27 cellular contexts compared by ENCODE assay signal in genomic region chr2:191015229-191015628, GRCh38. TPM values are rescaled to one million over a fixed set of nuclear protein-coding genes. Genes with fewer than 3 reads are reported as not detected.
A peak's percentile ranks its signal among the peaks of the same experiment; 100 is the strongest.
DNase-seq lines count a peak whose midpoint lies in the region; ATAC-seq, FAIRE-seq and TF ChIP-seq lines count a peak whose summit lies in the region.
"Had no signal": no experiment of that assay in that cellular context is flagged by ENCODE, and none has a peak within 500 bp of the region (broad histone marks: within the 10 kb centered on the region; RNA-seq: fewer than 3 reads in every experiment).

No MANE protein-coding gene starts in this region.

- no peaks in the 10 kb centered on the region for H3K9me3 ChIP-seq in CD8-positive, alpha-beta T cell (ENCODE audit: low read length)
- H3K9me3 ChIP-seq in hepatocyte (ENCODE audit: low read depth) (no peaks in the 10 kb centered on the region), transverse colon (no peaks in the 10 kb centered on the region)
- H3K9me3 ChIP-seq: esophagus muscularis mucosa, HAP-1, prostate gland, sigmoid colon, thyroid gland had no signal

- no peaks in the 10 kb centered on the region for H3K9me3 Mint-ChIP-seq in CD8-positive, alpha-beta T cell
- H3K9me3 Mint-ChIP-seq: neural progenitor cell had no signal

- H4K20me1 ChIP-seq in KMS-11 (ENCODE audit: insufficient read depth) (no peaks in the 10 kb centered on the region), hepatocyte (ENCODE audit: insufficient read depth, poor library complexity, severe bottlenecking) (peaks cover 4% of the 10 kb centered on the region)

- peaks cover 37% of the 10 kb centered on the region for H3K4me1 Mint-ChIP-seq in CD8-positive, alpha-beta T cell (ENCODE audit: low read depth)
- H3K4me1 Mint-ChIP-seq: neural progenitor cell had no signal

- H3K27me3 Mint-ChIP-seq in CD8-positive, alpha-beta T cell (ENCODE audit: low read depth): no peaks in the 10 kb centered on the region
- H3K27me3 Mint-ChIP-seq: activated CD4-positive, alpha-beta memory T cell treated with anti-CD3 and anti-CD28 coated beads, Interleukin-2, amount 10 ng/mL, durations not matched to agents 7 days and 5 days; stimulated activated naive CD8-positive, alpha-beta T cell treated with anti-CD3 and anti-CD28 coated beads, Interleukin-15, Interleukin-2, amounts not matched to agents 100 ng/mL and 50 ng/mL, for 24 hours had no signal

- CTCF ChIA-PET in CD8-positive, alpha-beta T cell (lab: Charles Lee): interaction anchor here (1.2 to 4.4 kb wide), 3 partner anchors 14 to 140 kb away, joined by 4 to 19 read pairs (median 7); no protein-coding TSS in a partner anchor

- DNase-seq in CD8-positive, alpha-beta T cell: no peak
- DNase-seq in hepatocyte (ENCODE audit: low spot score) (no peak), transverse colon (no peak), RCC 7860 (ENCODE audit: low spot score) (no peak), AML-193 (lab: John Stamatoyannopoulos, UW) (no peak), GM13976 (ENCODE audit: low spot score) (no peak)
- DNase-seq: activated CD4-positive, alpha-beta memory T cell treated with anti-CD3 and anti-CD28 coated beads, Interleukin-2, amount 10 ng/mL, durations not matched to agents 7 days and 5 days; activated gamma-delta T cell treated with Interleukin-2 at 50 U/mL for 16 hours; activated naive CD8-positive, alpha-beta T cell treated with anti-CD3 and anti-CD28 coated beads, Interleukin-2, amount 50 U/mL, for 24 hours; caudate nucleus; foreskin melanocyte; KBM-7; NCI-H1436; NCI-H2081 treated with DMSO at 0.1 percent for 48 hours; NCI-H345; NCI-H748 treated with DMSO at 0.1 percent for 48 hours; RPMI8226; sigmoid colon had no signal

- H3K36me3 Mint-ChIP-seq in CD8-positive, alpha-beta T cell: peaks cover 13% of the 10 kb centered on the region
- H3K36me3 Mint-ChIP-seq: neural progenitor cell had no signal

- ATAC-seq in CD8-positive, alpha-beta T cell: no peak

- peak overlapping the region; percentile 91 for H3K27ac ChIP-seq in CD8-positive, alpha-beta T cell (ENCODE audit: low read depth, low read length)
- peak overlapping the region; percentile 91 for H3K27ac ChIP-seq in KMS-11
- H3K27ac ChIP-seq in hepatocyte: peak overlapping the region; percentile 91
- H3K27ac ChIP-seq in transverse colon: peak overlapping the region in 3 of 4 donors; percentile 94 to 96 (median 95)
- H3K27ac ChIP-seq: neural progenitor cell had no signal

- TF ChIP-seq EP300 in transverse colon (IDR thresholded peaks at IDR 0.05; ENCODE audit: low read depth): no peak

- H3K79me2 ChIP-seq in KMS-11 (ENCODE audit: insufficient read depth, low read depth): peaks cover 30% of the 10 kb centered on the region
- H3K79me2 ChIP-seq in hepatocyte: peaks cover 33% of the 10 kb centered on the region

- H3K4me3 ChIP-seq in CD8-positive, alpha-beta T cell (ENCODE audit: low read depth, low read length): no peak overlapping the region
- H3K4me3 ChIP-seq in KMS-11 (IDR thresholded peaks at IDR 0.05; ENCODE audit: insufficient read depth, low read depth, low read length) (no peak overlapping the region), hepatocyte (no peak overlapping the region), transverse colon (no peak overlapping the region)

- H3K4me3 Mint-ChIP-seq in CD8-positive, alpha-beta T cell: no peak overlapping the region
- H3K4me3 Mint-ChIP-seq: activated CD4-positive, alpha-beta memory T cell treated with anti-CD3 and anti-CD28 coated beads, Interleukin-2, amount 10 ng/mL, durations not matched to agents 7 days and 5 days; activated naive CD8-positive, alpha-beta T cell treated with anti-CD3 and anti-CD28 coated beads, Interleukin-2, amount 50 U/mL, for 24 hours; neural progenitor cell; stimulated activated naive CD8-positive, alpha-beta T cell treated with anti-CD3 and anti-CD28 coated beads, Interleukin-15, Interleukin-2, amounts not matched to agents 100 ng/mL and 50 ng/mL, for 24 hours had no signal

- TF ChIP-seq POLR2A in transverse colon (IDR thresholded peaks at IDR 0.05): no peak

- H3K36me3 ChIP-seq in CD8-positive, alpha-beta T cell (ENCODE audit: insufficient read depth, low read length): peaks cover 5% of the 10 kb centered on the region
- H3K36me3 ChIP-seq in KMS-11 (ENCODE audit: insufficient read depth): no peaks in the 10 kb centered on the region; the same call in 1 of the 2 replicates
- no peaks in the 10 kb centered on the region for H3K36me3 ChIP-seq in hepatocyte (replicated peaks; ENCODE audit: insufficient read depth, low read depth)
- H3K36me3 ChIP-seq in transverse colon: no peaks in the 10 kb centered on the region
- H3K36me3 ChIP-seq: neural progenitor cell, prostate gland, sigmoid colon, thyroid gland had no signal

- FAIRE-seq in RCC 7860 (lab: Jason Lieb, UNC): no peak
- FAIRE-seq: TTC549 had no signal

- H3K4me2 ChIP-seq in KMS-11 (peak overlapping the region; percentile 98), hepatocyte (no peak overlapping the region)

- H3K4me1 ChIP-seq in CD8-positive, alpha-beta T cell (ENCODE audit: insufficient read depth, low read length): peaks cover 55% of the 10 kb centered on the region
- H3K4me1 ChIP-seq in KMS-11 (ENCODE audit: low read depth, poor library complexity, severe bottlenecking) (peaks cover 49% of the 10 kb centered on the region), hepatocyte (ENCODE audit: insufficient read depth) (peaks cover 17% of the 10 kb centered on the region), transverse colon (peaks cover 3 to 51% (median 24%) of the 10 kb centered on the region in 4 donors)

- H3K9ac ChIP-seq in KMS-11: peak overlapping the region; percentile 75
- H3K9ac ChIP-seq: neural progenitor cell had no signal

- no peak for TF ChIP-seq CTCF in CD8-positive, alpha-beta T cell (IDR thresholded peaks at IDR 0.05)
- TF ChIP-seq CTCF in KMS-11 (conservative IDR thresholded peaks at IDR 0.05; ENCODE audit: low read depth, low read length) (no peak), hepatocyte (IDR thresholded peaks at IDR 0.05; ENCODE audit: poor library complexity) (no peak), transverse colon (IDR thresholded peaks at IDR 0.05) (no peak), GM13976 (IDR thresholded peaks at IDR 0.05; ENCODE audit: borderline replicate concordance, control extremely low read depth, extremely low read depth, insufficient read depth, missing control alignments) (no peak)

- WGBS in hepatocyte (ENCODE audit: low lambda C conversion rate, missing lambda C conversion rate): 97% methylated on average over 2 of the region's 2 CpGs
- 76 to 85% methylated on average over 2 of the region's 2 CpGs for WGBS in transverse colon (ENCODE audit: low coverage in 1 of 2), 2 donors

- POLR2A ChIA-PET in CD8-positive, alpha-beta T cell (lab: Charles Lee): interaction anchor here (0.6 to 2.4 kb wide), 5 partner anchors 10 to 164 kb away, joined by 4 to 6 read pairs (median 5); partner anchors contain the start of gene GLS

- H3K9me2 ChIP-seq in hepatocyte (replicated peaks; ENCODE audit: insufficient read depth): no peaks in the 10 kb centered on the region

- in situ Hi-C loops in transverse colon (cut with MboI; ENCODE audit: low pct_ligation_motif_present in 1 of 4, low pct_unique_long_range_greater_than_20kb in 1 of 4, low sequenced_read_pairs in 3 of 4): loop anchor here in 1 of 4 donors (10.0 to 25.0 kb wide), 2 partner anchors 128 to 670 kb away; partner anchors contain the start of gene GLS
- in situ Hi-C loops in GM13976 (cut with MboI; ENCODE audit: low sequenced_read_pairs, unreplicated experiment): no loop called here

- H3K27me3 ChIP-seq in CD8-positive, alpha-beta T cell (ENCODE audit: insufficient read depth, low read length): no peaks in the 10 kb centered on the region
- H3K27me3 ChIP-seq in KMS-11 (ENCODE audit: insufficient read depth, low read depth) (no peaks in the 10 kb centered on the region), hepatocyte (no peaks in the 10 kb centered on the region), transverse colon (no peaks in the 10 kb centered on the region)
- H3K27me3 ChIP-seq: esophagus muscularis mucosa, sigmoid colon, thyroid gland had no signal

- H2AFZ ChIP-seq in KMS-11 (ENCODE audit: low read depth): peak overlapping the region; percentile 85
- H2AFZ ChIP-seq in hepatocyte: no peak overlapping the region

- intact Hi-C loops in CD8-positive, alpha-beta T cell (cut with DNase I, micrococcal nuclease): loop anchor here (2.0 to 10.0 kb wide), 7 partner anchors 18 to 1570 kb away; partner anchors contain the start of genes ANKAR (in 1 of the 2), NAB1 (in 1 of the 2), NEMP2 (in 1 of the 2) and ORMDL1 (in 1 of the 2)
- intact Hi-C loops in transverse colon (cut with DNase I; ENCODE audit: low total_unique reads): no loop called here

- no peak overlapping the region for H3K27ac Mint-ChIP-seq in CD8-positive, alpha-beta T cell
- H3K27ac Mint-ChIP-seq: activated CD4-positive, alpha-beta memory T cell treated with anti-CD3 and anti-CD28 coated beads, Interleukin-2, amount 10 ng/mL, durations not matched to agents 7 days and 5 days; activated naive CD8-positive, alpha-beta T cell treated with anti-CD3 and anti-CD28 coated beads, Interleukin-2, amount 50 U/mL, for 24 hours; neural progenitor cell; stimulated activated naive CD8-positive, alpha-beta T cell treated with anti-CD3 and anti-CD28 coated beads, Interleukin-15, Interleukin-2, amounts not matched to agents 100 ng/mL and 50 ng/mL, for 24 hours; T-helper 1 cell treated with Interleukin-12 subunit alpha and Interleukin-12 subunit beta and Interleukin-4 antibody, amounts not matched to agents 30 μg/mL and 1 μg/mL, for 36 hours had no signal

RNA-seq across cellular contexts. Expression of gene STAT1, which starts 1.3 kb away (rescaled TPM):
- 10 to 100 TPM; 66.7 to 69.9 TPM for total RNA-seq in CD8-positive, alpha-beta T cell
- total RNA-seq in hepatocyte (102 and 124 TPM in 2 replicates), transverse colon (10 to 100 TPM; 23.2 to 67.8 (median 52.2) TPM)
- 53.3 and 70.9 TPM in 2 replicates for polyA plus RNA-seq in hepatocyte
